ENCODE assay signal across 8 cellular contexts in genomic region chr13:48595330-48596127, GRCh38. TPM values are rescaled to one million over a fixed set of nuclear protein-coding genes. Genes with fewer than 3 reads are reported as not detected.
DNase-seq lines count a peak whose midpoint lies in the region; ATAC-seq and TF ChIP-seq lines count a peak whose summit lies in the region.

No MANE protein-coding gene starts in this region.

- no peaks in the 10 kb centered on the region for H3K9me3 Mint-ChIP-seq in activated CD4-positive, alpha-beta T cell treated with anti-CD3 and anti-CD28 coated beads, Interleukin-2, amount 10 ng/mL, durations not matched to agents 24 days and 14 days

- DNase-seq in EL (peak; percentile 62), NCI-H146 (lab: John Stamatoyannopoulos, UW) (peak; percentile 29), stomach (peak; percentile 63), T1000 (lab: John Stamatoyannopoulos, UW) (no peak)
- DNase-seq in activated CD4-positive, alpha-beta T cell treated with anti-CD3 and anti-CD28 coated beads, Interleukin-2, amount 10 ng/mL, durations not matched to agents 24 days and 14 days, result peak; percentile 84

- H3K9ac ChIP-seq in endocrine pancreas (ENCODE audit: control insufficient read depth, insufficient read depth, low read length) (no peak overlapping the region), mucosa of stomach (ENCODE audit: low read length) (peak overlapping the region; percentile 2)

- no peak for TF ChIP-seq POLR2A in stomach (IDR thresholded peaks at IDR 0.05)

- intact Hi-C loops in activated CD4-positive, alpha-beta T cell treated with anti-CD3 and anti-CD28 coated beads, Interleukin-2, amount 10 ng/mL, durations not matched to agents 24 days and 14 days (cut with micrococcal nuclease), result loop anchor here (1.0 kb wide), 2 partner anchors 137 to 174 kb away; no protein-coding TSS in a partner anchor
- intact Hi-C loops in stomach (cut with DNase I; ENCODE audit: low total_unique reads), result no loop called here

- TF ChIP-seq EP300 in stomach (IDR thresholded peaks at IDR 0.05), result no peak

- H3K27me3 ChIP-seq in endocrine pancreas (ENCODE audit: control insufficient read depth, insufficient read depth, low read length) (no peaks in the 10 kb centered on the region), mucosa of stomach (ENCODE audit: control insufficient read depth, insufficient read depth, low read length) (no peaks in the 10 kb centered on the region), stomach (no peaks in the 10 kb centered on the region)

- H3K4me1 Mint-ChIP-seq in activated CD4-positive, alpha-beta T cell treated with anti-CD3 and anti-CD28 coated beads, Interleukin-2, amount 10 ng/mL, durations not matched to agents 24 days and 14 days, result no peaks in the 10 kb centered on the region

- peak; percentile 72 for ATAC-seq in GM21737 (IDR thresholded peaks at IDR 0.05; ENCODE audit: unreplicated experiment)

- H3K27ac Mint-ChIP-seq in activated CD4-positive, alpha-beta T cell treated with anti-CD3 and anti-CD28 coated beads, Interleukin-2, amount 10 ng/mL, durations not matched to agents 24 days and 14 days, result no peak overlapping the region

- H3K27ac ChIP-seq in stomach, result peak overlapping the region in 2 of 5 donors; percentile 43 to 53

- H3K4me1 ChIP-seq in endocrine pancreas (ENCODE audit: control insufficient read depth, insufficient read depth, low read length) (no peaks in the 10 kb centered on the region), mucosa of stomach (ENCODE audit: control insufficient read depth, insufficient read depth, low read length) (peaks cover 60% of the 10 kb centered on the region), stomach (peaks cover under 1 to 25% (median 15%) of the 10 kb centered on the region in 4 donors)

- peak in 5 of 7 experiments; percentile 22 to 79 (median 56) for TF ChIP-seq CTCF in stomach (IDR thresholded peaks at IDR 0.05)

- H3K4me3 Mint-ChIP-seq in activated CD4-positive, alpha-beta T cell treated with anti-CD3 and anti-CD28 coated beads, Interleukin-2, amount 10 ng/mL, durations not matched to agents 24 days and 14 days, result no peak overlapping the region

- H3K4me3 ChIP-seq in endocrine pancreas (ENCODE audit: control insufficient read depth, insufficient read depth, low read length) (peak overlapping the region; percentile 6), mucosa of stomach (ENCODE audit: low read length) (no peak overlapping the region), stomach (no peak overlapping the region)

- H3K9me3 ChIP-seq in endocrine pancreas (ENCODE audit: control insufficient read depth, low read length), result no peaks in the 10 kb centered on the region
- H3K9me3 ChIP-seq in mucosa of stomach (ENCODE audit: control insufficient read depth, low read length), result no peaks in the 10 kb centered on the region
- H3K9me3 ChIP-seq in stomach, result no peaks in the 10 kb centered on the region

- 54 to 67% (median 62%) methylated on average over 7 of the region's 7 CpGs for WGBS in stomach, 5 donors

- H3K36me3 ChIP-seq in endocrine pancreas (ENCODE audit: control insufficient read depth, insufficient read depth, low read length) (no peaks in the 10 kb centered on the region), mucosa of stomach (ENCODE audit: control insufficient read depth, insufficient read depth, low read length) (no peaks in the 10 kb centered on the region), stomach (no peaks in the 10 kb centered on the region)

- peaks cover 6% of the 10 kb centered on the region for H3K27me3 Mint-ChIP-seq in activated CD4-positive, alpha-beta T cell treated with anti-CD3 and anti-CD28 coated beads, Interleukin-2, amount 10 ng/mL, durations not matched to agents 24 days and 14 days

- no peaks in the 10 kb centered on the region for H3K36me3 Mint-ChIP-seq in activated CD4-positive, alpha-beta T cell treated with anti-CD3 and anti-CD28 coated beads, Interleukin-2, amount 10 ng/mL, durations not matched to agents 24 days and 14 days (ENCODE audit: low read depth)

RNA-seq across cellular contexts. Expression of gene CYSLTR2, which starts 58.2 kb away (rescaled TPM):
- total RNA-seq in activated CD4-positive, alpha-beta T cell treated with anti-CD3 and anti-CD28 coated beads, Interleukin-2, amount 10 ng/mL, durations not matched to agents 24 days and 14 days, result 0.90 and 1.1 TPM in 2 replicates
- total RNA-seq in stomach, result 1 to 10 TPM in 1 of 5 donors, not detected in 4; 1.3 TPM
- polyA plus RNA-seq in stomach, result under 1 TPM in 1 of 3 donors, not detected in 2; 0.61 TPM
